In the genomic region with DNA sequence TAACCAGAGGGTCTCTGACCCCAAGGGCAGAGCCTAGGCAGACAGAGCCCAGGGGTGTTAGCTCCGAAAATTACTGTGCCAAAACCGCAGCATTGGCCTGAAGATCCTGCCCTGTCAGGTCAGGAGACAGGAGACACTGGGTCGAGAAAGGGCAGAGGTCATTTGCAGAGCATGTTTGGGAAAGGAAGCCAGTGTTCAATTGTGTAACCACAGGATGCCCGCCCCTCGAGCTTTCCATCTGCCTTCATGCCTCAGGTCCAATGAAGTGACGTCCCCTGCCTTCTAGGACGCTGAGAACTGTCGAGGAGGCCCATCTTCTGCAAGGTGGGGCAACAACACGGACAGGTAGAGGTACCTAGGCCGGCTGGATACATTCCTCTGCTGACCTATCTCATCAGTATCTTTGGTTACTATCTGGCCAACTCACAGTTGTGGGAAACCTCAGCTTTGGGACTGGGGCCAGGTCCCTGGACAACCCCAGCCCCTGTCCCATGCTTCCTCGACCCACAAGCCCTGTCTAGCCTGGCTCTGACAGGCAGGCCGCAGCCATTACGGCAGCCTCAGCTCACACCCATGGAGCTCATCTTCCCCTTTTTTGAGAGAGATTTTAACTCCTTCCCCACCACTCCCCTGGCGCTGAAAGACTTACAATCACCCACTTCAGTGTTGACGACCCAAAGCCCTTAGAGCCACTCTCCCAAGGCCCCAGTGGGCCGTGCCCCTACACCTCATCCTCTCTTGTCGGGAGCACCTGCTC, we compare ENCODE assay signal across 7 cellular contexts. TPM values are rescaled to one million over a fixed set of nuclear protein-coding genes. Genes with fewer than 3 reads are reported as not detected.
DNase-seq lines count a peak whose midpoint lies in the region; ATAC-seq and TF ChIP-seq lines count a peak whose summit lies in the region.

No MANE protein-coding gene starts in this region.

- H3K27me3 Mint-ChIP-seq in effector memory CD8-positive, alpha-beta T cell: no peaks in the 10 kb centered on the region

- H3K9me3 Mint-ChIP-seq in effector memory CD8-positive, alpha-beta T cell: no peaks in the 10 kb centered on the region

- H3K4me3 ChIP-seq in SJCRH30 (peak overlapping the region; percentile 91), mucosa of descending colon (peak overlapping the region; percentile 67)

- ATAC-seq in GM18867 (IDR thresholded peaks at IDR 0.05; ENCODE audit: unreplicated experiment) (peak; percentile 33), HG02885 (IDR thresholded peaks at IDR 0.05; ENCODE audit: poor library complexity, unreplicated experiment) (peak; percentile 19), mucosa of descending colon (peak; percentile 49)
- ATAC-seq in effector memory CD8-positive, alpha-beta T cell (replicated peaks): peak; percentile 38

- H3K36me3 Mint-ChIP-seq in effector memory CD8-positive, alpha-beta T cell (ENCODE audit: insufficient read depth): peaks cover 45% of the 10 kb centered on the region

- intact Hi-C loops in mucosa of descending colon (cut with DNase I, micrococcal nuclease): no loop called here

- H3K4me1 Mint-ChIP-seq in effector memory CD8-positive, alpha-beta T cell (ENCODE audit: low read depth in 2 of 2): peaks cover 28 to 35% of the 10 kb centered on the region in 2 donors

- peak overlapping the region; percentile 96 for H3K4me3 Mint-ChIP-seq in effector memory CD8-positive, alpha-beta T cell

- peaks cover 17% of the 10 kb centered on the region for H3K27me3 ChIP-seq in SJCRH30

- no peaks in the 10 kb centered on the region for H3K36me3 ChIP-seq in SJCRH30
- no peaks in the 10 kb centered on the region for H3K36me3 ChIP-seq in mucosa of descending colon (ENCODE audit: low read depth)

- H3K4me1 ChIP-seq in SJCRH30: peaks cover 2% of the 10 kb centered on the region; the same call in 1 of the 2 replicates
- peaks cover 11% of the 10 kb centered on the region for H3K4me1 ChIP-seq in mucosa of descending colon (ENCODE audit: low read depth)

- DNase-seq in SJCRH30 (peak in 1 of 2 experiments; percentile 47), mucosa of descending colon (peak in 2 of 3 donors; percentile 41 to 56), iPS-NIHi7 (ENCODE audit: extremely low spot score) (no peak)
- no peak for DNase-seq in effector memory CD8-positive, alpha-beta T cell
- no peak for DNase-seq in activated effector memory CD4-positive, alpha-beta T cell treated with anti-CD3 and anti-CD28 coated beads, Interleukin-2, amount 50 U/mL, for 16 hours

- H3K27ac ChIP-seq in SJCRH30: no peak overlapping the region

- peak overlapping the region; percentile 94 to 98 for H3K27ac Mint-ChIP-seq in effector memory CD8-positive, alpha-beta T cell

- no peak for TF ChIP-seq CTCF in mucosa of descending colon (IDR thresholded peaks at IDR 0.05)

- H3K9me3 ChIP-seq in SJCRH30 (replicated peaks) (no peaks in the 10 kb centered on the region), mucosa of descending colon (no peaks in the 10 kb centered on the region)

RNA-seq across cellular contexts. Expression of a gene that starts 1.3 kb away (rescaled TPM):
- 17.1 and 18.1 TPM in 2 replicates for total RNA-seq in SJCRH30 (2014; rRNA removed; shearing (Covaris generic))
- 10 to 100 TPM; 36.3 to 69.6 (median 41.2) TPM for total RNA-seq in mucosa of descending colon

RNA-seq across cellular contexts. Expression of a gene that starts 17.2 kb away (rescaled TPM):
- 0.08 and 0.14 TPM in 2 replicates for total RNA-seq in SJCRH30 (2014; rRNA removed; shearing (Covaris generic))
- total RNA-seq in mucosa of descending colon: 1 to 10 TPM; 5.0 to 6.3 (median 6.1) TPM

RNA-seq across cellular contexts. Expression of a gene that starts 20.5 kb away (rescaled TPM):
- 0.02 TPM in 1 of 2 replicates, not detected in the other for total RNA-seq in SJCRH30 (2014; rRNA removed; shearing (Covaris generic))
- total RNA-seq in mucosa of descending colon: 1 to 10 TPM; 2.4 to 3.5 (median 2.9) TPM

RNA-seq across cellular contexts. Expression of a gene that starts 50.4 kb away (rescaled TPM):
- total RNA-seq in SJCRH30 (2014; rRNA removed; shearing (Covaris generic)): not detected in 2 replicates
- 1 to 10 TPM in 2 of 3 donors, under 1 TPM in 1; 0.66 to 4.2 (median 1.3) TPM for total RNA-seq in mucosa of descending colon

Comparison
In these comparisons a context has a peak if more than half of its experiments do, and no peak if none do; other contexts are left out.
1. DNase-seq: peak in mucosa of descending colon (2 of 3); none in effector memory CD8-positive, alpha-beta T cell (0 of 3), activated effector memory CD4-positive, alpha-beta T cell treated with anti-CD3 and anti-CD28 coated beads, Interleukin-2, amount 50 U/mL, for 16 hours (single experiment) and iPS-NIHi7 (single experiment).
2. Peak in every context shown above with its lines, with median percentiles within 50 percentile points of each other: ATAC-seq.